Comparison of ENCODE assay signal across 2 cellular contexts in genomic region chrX:133969191-133969590, GRCh38.
A peak's percentile ranks its signal among the peaks of the same experiment; 100 is the strongest.
TF ChIP-seq lines count a peak whose summit lies in the region.

No MANE protein-coding gene starts in this region.

TF ChIP-seq in HepG2, 621 proteins besides CTCF, POLR2A, EP300 and RAD21:
- TF ChIP-seq, protein P1, sequence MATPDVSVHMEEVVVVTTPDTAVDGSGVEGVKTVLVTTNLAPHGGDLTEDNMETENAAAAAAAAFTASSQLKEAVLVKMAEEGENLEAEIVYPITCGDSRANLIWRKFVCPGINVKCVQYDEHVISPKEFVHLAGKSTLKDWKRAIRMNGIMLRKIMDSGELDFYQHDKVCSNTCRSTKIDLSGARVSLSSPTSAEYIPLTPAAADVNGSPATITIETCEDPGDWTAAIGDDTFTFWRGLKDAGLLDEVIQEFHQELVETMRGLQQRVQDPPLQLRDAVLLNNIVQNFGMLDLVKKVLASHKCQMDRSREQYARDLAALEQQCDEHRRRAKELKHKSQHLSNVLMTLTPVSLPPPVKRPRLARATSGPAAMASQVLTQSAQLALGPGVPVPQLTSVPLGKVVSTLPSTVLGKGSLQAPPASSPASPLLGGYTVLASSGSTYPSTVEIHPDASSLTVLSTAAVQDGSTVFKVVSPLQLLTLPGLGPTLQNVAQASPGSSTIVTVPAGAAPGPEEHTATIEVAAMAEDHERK (CRISPR knock-in tag; IDR thresholded peaks at IDR 0.05; ENCODE audit: low read depth) = no peak
- peak; percentile 86 for TF ChIP-seq RBM22 (optimal IDR thresholded peaks at IDR 0.05; ENCODE audit: low read length)

TF ChIP-seq in H1, 55 proteins besides CTCF, POLR2A, EP300 and RAD21:
- no peak for TF ChIP-seq NRF1 (IDR thresholded peaks at IDR 0.05; ENCODE audit: low read depth, low read length)
- no peak for TF ChIP-seq SIRT6 (IDR thresholded peaks at IDR 0.05; ENCODE audit: low read length)
- no peak for TF ChIP-seq GABPA (IDR thresholded peaks at IDR 0.05; ENCODE audit: borderline replicate concordance, insufficient read depth, low read length)
- TF ChIP-seq, protein P2, sequence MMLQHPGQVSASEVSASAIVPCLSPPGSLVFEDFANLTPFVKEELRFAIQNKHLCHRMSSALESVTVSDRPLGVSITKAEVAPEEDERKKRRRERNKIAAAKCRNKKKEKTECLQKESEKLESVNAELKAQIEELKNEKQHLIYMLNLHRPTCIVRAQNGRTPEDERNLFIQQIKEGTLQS (IDR thresholded peaks at IDR 0.05; ENCODE audit: insufficient read depth, low read depth, low read length) = no peak
- TF ChIP-seq TEAD4 (IDR thresholded peaks at IDR 0.05; ENCODE audit: low read depth, low read length) = no peak
- no peak for TF ChIP-seq PHF8 (conservative IDR thresholded peaks at IDR 0.05; ENCODE audit: low read depth, low read length)
- TF ChIP-seq FOSL1 (IDR thresholded peaks at IDR 0.05; ENCODE audit: insufficient read depth, low read depth, low read length) = no peak
- no peak for TF ChIP-seq CBX8 (IDR thresholded peaks at IDR 0.05; ENCODE audit: borderline replicate concordance, low read depth, low read length)
- no peak for TF ChIP-seq HDAC2 (IDR thresholded peaks at IDR 0.05; ENCODE audit: borderline replicate concordance in 1 of 2, low read depth in 2 of 2, low read length in 2 of 2)
- TF ChIP-seq SIX5 (IDR thresholded peaks at IDR 0.05; ENCODE audit: low read depth, low read length) = no peak
- TF ChIP-seq ZNF274 (IDR thresholded peaks at IDR 0.05; ENCODE audit: borderline replicate concordance, extremely low read depth, low read length) = no peak
